ENCODE assay signal across 22 cellular contexts in the genomic region with DNA sequence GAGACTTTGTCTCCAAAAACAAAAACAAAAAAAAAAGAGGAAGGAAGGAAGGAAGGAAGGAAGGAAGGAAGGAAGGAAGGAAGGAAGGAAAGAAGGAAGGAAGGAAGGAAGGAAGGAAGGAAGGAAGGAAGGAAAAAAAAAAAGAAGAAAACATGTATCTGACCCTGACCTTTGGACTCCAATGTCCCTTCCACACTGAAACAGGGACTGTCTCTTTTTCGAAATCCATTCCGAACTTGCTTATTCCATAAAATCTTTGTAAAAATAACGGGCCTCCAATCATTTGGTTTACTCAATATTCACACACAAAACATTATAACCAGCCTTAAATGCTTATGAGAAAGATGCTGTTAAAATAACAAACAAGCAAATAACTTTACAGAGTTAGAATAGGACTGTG.
DNase-seq lines count a peak whose midpoint lies in the region; ATAC-seq and TF ChIP-seq lines count a peak whose summit lies in the region.
"Had no signal": no experiment of that assay in that cellular context is flagged by ENCODE, and none has a peak within 500 bp of the region (broad histone marks: within the 10 kb centered on the region; RNA-seq: fewer than 3 reads in every experiment).

No MANE protein-coding gene starts in this region.

- no peak overlapping the region for H4K8ac ChIP-seq in H9 (replicated peaks; ENCODE audit: insufficient read length, low read depth, low read length)

- H3K4me1 Mint-ChIP-seq in H9 (peaks cover 13 to 33% of the 10 kb centered on the region in 2 experiments), naive B cell (peaks cover 11 to 20% (median 13%) of the 10 kb centered on the region in 3 donors)
- no peaks in the 10 kb centered on the region for H3K4me1 Mint-ChIP-seq in natural killer cell treated with Interleukin-12 subunit alpha and Interleukin-12 subunit beta and Interleukin-15 and Interleukin-18, amount 100 ng/mL, for 72 hours (ENCODE audit: low read depth in 2 of 2)
- H3K4me1 Mint-ChIP-seq: CD14-positive monocyte had no signal

- H3K27ac Mint-ChIP-seq in H9 (peak overlapping the region in 2 of 3 experiments; percentile 80; a peak in 4 of 7 replicates), naive B cell (peak overlapping the region in 5 of 6 donors; percentile 42 to 94 (median 67))
- H3K27ac Mint-ChIP-seq in natural killer cell treated with Interleukin-12 subunit alpha and Interleukin-12 subunit beta and Interleukin-15 and Interleukin-18, amount 100 ng/mL, for 72 hours, result no peak overlapping the region
- H3K27ac Mint-ChIP-seq: CD14-positive monocyte; CD4-positive, alpha-beta T cell; HFFc6 had no signal

- no peak overlapping the region for H3K23ac ChIP-seq in H9 (ENCODE audit: insufficient read length, low read depth, low read length)

- BruUV-seq in A673 (replicated peaks; lab: Mats Ljungman, UMichigan), result no TSS peak

- H3K27ac ChIP-seq in A673 (ENCODE audit: low read depth, low read length, poor library complexity, severe bottlenecking), result peak overlapping the region; percentile 89
- H3K27ac ChIP-seq in H9 (ENCODE audit: insufficient read length, low read depth, low read length), result no peak overlapping the region
- H3K27ac ChIP-seq in SK-N-MC, result peak overlapping the region; percentile 99
- H3K27ac ChIP-seq: 22Rv1; BLaER1 treated with 17β-estradiol and CSF1 and Interleukin-3, amounts not matched to agents 10 nM and 100 nM had no signal

- no peak overlapping the region for H2BK5ac ChIP-seq in H9 (ENCODE audit: insufficient read length, low read length)

- H3K9ac ChIP-seq in H9 (ENCODE audit: extremely low read depth, insufficient read length, low read length) (no peak overlapping the region), SK-N-MC (ENCODE audit: insufficient read length) (peak overlapping the region; percentile 71)
- H3K9ac ChIP-seq: BLaER1 treated with 17β-estradiol and CSF1 and Interleukin-3, amounts not matched to agents 10 nM and 100 nM had no signal

- no peak overlapping the region for H2BK15ac ChIP-seq in H9 (ENCODE audit: low read depth, low read length)

- CTCF ChIA-PET in A673 (lab: Charles Lee), result no interaction called here

- H3K4ac ChIP-seq in H9 (ENCODE audit: low read depth, low read length), result no peak overlapping the region

- no peak overlapping the region for H2AK5ac ChIP-seq in H9 (ENCODE audit: insufficient read length, low read length)

- WGBS in H9 (ENCODE audit: extremely low coverage, insufficient read length, low lambda C conversion rate), result no CpG with 5 or more reads among the region's 3 CpGs

- H3K9me3 Mint-ChIP-seq in H9 (no peaks in the 10 kb centered on the region), naive B cell (peaks cover 0 to 9% (median 6%) of the 10 kb centered on the region in 7 donors)
- no peaks in the 10 kb centered on the region for H3K9me3 Mint-ChIP-seq in natural killer cell treated with Interleukin-12 subunit alpha and Interleukin-12 subunit beta and Interleukin-15 and Interleukin-18, amount 100 ng/mL, for 72 hours
- H3K9me3 Mint-ChIP-seq: CD4-positive, alpha-beta T cell; HFFc6 had no signal

- POLR2A ChIA-PET in A673 (lab: Charles Lee; ENCODE audit: low non-redundant PET), result no interaction called here

- no peak overlapping the region for H3T11ph ChIP-seq in H9 (ENCODE audit: low read length)

- H3K36me3 ChIP-seq in A673 (ENCODE audit: insufficient read depth, low read length, poor library complexity, severe bottlenecking), result no peaks in the 10 kb centered on the region
- no peaks in the 10 kb centered on the region for H3K36me3 ChIP-seq in SK-N-MC (ENCODE audit: insufficient read depth, low read length)
- H3K36me3 ChIP-seq: BE2C had no signal

- ATAC-seq in naive B cell (ENCODE audit: low read depth in 2 of 2), result no peak
- no peak for ATAC-seq in natural killer cell treated with Interleukin-12 subunit alpha and Interleukin-12 subunit beta and Interleukin-15 and Interleukin-18, amount 100 ng/mL, for 72 hours
- ATAC-seq: HCT116 had no signal

- H3K18ac ChIP-seq in H9 (ENCODE audit: insufficient read length, low read depth, low read length), result no peak overlapping the region

- no peak overlapping the region for H3K4me2 ChIP-seq in H9 (ENCODE audit: insufficient read depth, insufficient read length, low read length)
- H3K4me2 ChIP-seq: BLaER1 treated with 17β-estradiol and CSF1 and Interleukin-3, amounts not matched to agents 10 nM and 100 nM had no signal

- H3K4me3 ChIP-seq in A673 (ENCODE audit: low read depth, low read length, poor library complexity, severe bottlenecking) (no peak overlapping the region), SK-N-MC (peak overlapping the region; percentile 70)
- H3K4me3 ChIP-seq: BLaER1 treated with 17β-estradiol and CSF1 and Interleukin-3, amounts not matched to agents 10 nM and 100 nM had no signal

- DNase-seq in A673 (ENCODE audit: low spot score) (peak; percentile 81), H9 (no peak), SK-N-MC (ENCODE audit: low read depth, low spot score) (peak; percentile 86), naive B cell (no peak), OCI-M2 (lab: John Stamatoyannopoulos, UW; ENCODE audit: unreplicated experiment) (no peak), posterior cingulate gyrus (no peak)
- DNase-seq in natural killer cell treated with Interleukin-12 subunit alpha and Interleukin-12 subunit beta and Interleukin-15 and Interleukin-18, amount 100 ng/mL, for 72 hours (ENCODE audit: low spot score), result no peak
- DNase-seq: ACHN; AML-193; BE2C; Calu3; CD4-positive, alpha-beta T cell; COR-L47; DMS53; DMS79 treated with DMSO at 0.1 percent for 48 hours; GF-D8; GOT3; HFFc6 had no signal

- no peak overlapping the region for H3K56ac ChIP-seq in H9 (ENCODE audit: insufficient read length, low read depth, low read length)

- H2BK12ac ChIP-seq in H9 (ENCODE audit: insufficient read length, low read depth, low read length), result no peak overlapping the region

- H3K79me2 ChIP-seq in H9 (ENCODE audit: insufficient read depth, low read length), result no peaks in the 10 kb centered on the region

- H3K23me2 ChIP-seq in H9 (ENCODE audit: insufficient read length, low read depth, low read length, poor library complexity, severe bottlenecking), result no peaks in the 10 kb centered on the region

- no peak overlapping the region for H4K5ac ChIP-seq in H9 (ENCODE audit: insufficient read length, low read depth, low read length)

- H3K36me3 Mint-ChIP-seq in H9 (ENCODE audit: insufficient read depth in 1 of 3, low read depth in 3 of 3), result peaks cover 0 to 10% (median 3%) of the 10 kb centered on the region in 3 experiments; a peak in 3 of 7 replicates
- H3K36me3 Mint-ChIP-seq in naive B cell, result peaks cover 6 to 31% of the 10 kb centered on the region in 2 donors
- no peaks in the 10 kb centered on the region for H3K36me3 Mint-ChIP-seq in natural killer cell treated with Interleukin-12 subunit alpha and Interleukin-12 subunit beta and Interleukin-15 and Interleukin-18, amount 100 ng/mL, for 72 hours
- H3K36me3 Mint-ChIP-seq: CD14-positive monocyte had no signal

- no peak overlapping the region for H2BK20ac ChIP-seq in H9 (ENCODE audit: low read depth, low read length, poor library complexity, severe bottlenecking)

- no peaks in the 10 kb centered on the region for H3K27me3 ChIP-seq in A673 (replicated peaks; ENCODE audit: insufficient read depth, low read depth, low read length, poor library complexity)
- no peaks in the 10 kb centered on the region for H3K27me3 ChIP-seq in H9 (ENCODE audit: insufficient read depth, low read length)
- H3K27me3 ChIP-seq: BE2C; BLaER1 treated with 17β-estradiol and CSF1 and Interleukin-3, amounts not matched to agents 10 nM and 100 nM had no signal

- H3K27me3 Mint-ChIP-seq in H9 (ENCODE audit: low read depth) (no peaks in the 10 kb centered on the region), naive B cell (no peaks in the 10 kb centered on the region)
- no peaks in the 10 kb centered on the region for H3K27me3 Mint-ChIP-seq in natural killer cell treated with Interleukin-12 subunit alpha and Interleukin-12 subunit beta and Interleukin-15 and Interleukin-18, amount 100 ng/mL, for 72 hours

- H3K9me3 ChIP-seq in A673 (ENCODE audit: low read depth, low read length, poor library complexity, severe bottlenecking) (no peaks in the 10 kb centered on the region), H9 (ENCODE audit: control insufficient read depth, low read depth, low read length) (no peaks in the 10 kb centered on the region), SK-N-MC (ENCODE audit: low read depth, low read length) (no peaks in the 10 kb centered on the region)
- H3K9me3 ChIP-seq: BE2C had no signal

- intact Hi-C loops in A673 (cut with micrococcal nuclease; ENCODE audit: unreplicated experiment), result loop anchor here (1.0 to 5.0 kb wide), 2 partner anchors 45 to 128 kb away; no protein-coding TSS in a partner anchor
- intact Hi-C loops in posterior cingulate gyrus (cut with DNase I), result no loop called here

- no peak overlapping the region for H2AFZ ChIP-seq in H9 (ENCODE audit: low read length)

- TF ChIP-seq CTCF in A673 (conservative IDR thresholded peaks at IDR 0.05; ENCODE audit: low read depth, low read length) (no peak), H9 (conservative IDR thresholded peaks at IDR 0.05) (no peak)

- H3K14ac ChIP-seq in H9 (ENCODE audit: insufficient read depth, low read length), result no peak overlapping the region

- no peak overlapping the region for H3K4me3 Mint-ChIP-seq in H9
- no peak overlapping the region for H3K4me3 Mint-ChIP-seq in naive B cell
- no peak overlapping the region for H3K4me3 Mint-ChIP-seq in natural killer cell treated with Interleukin-12 subunit alpha and Interleukin-12 subunit beta and Interleukin-15 and Interleukin-18, amount 100 ng/mL, for 72 hours
- H3K4me3 Mint-ChIP-seq: CD14-positive monocyte; CD4-positive, alpha-beta T cell; HFFc6 had no signal

- H3K79me1 ChIP-seq in H9 (ENCODE audit: insufficient read depth, low read depth, low read length, poor library complexity, severe bottlenecking), result peaks cover 3% of the 10 kb centered on the region

- H4K20me1 ChIP-seq in H9 (ENCODE audit: control insufficient read depth, insufficient read depth, insufficient read length), result no peaks in the 10 kb centered on the region

- no peak overlapping the region for H2BK120ac ChIP-seq in H9 (ENCODE audit: low read depth, low read length, poor library complexity, severe bottlenecking)

- no peak overlapping the region for H4K91ac ChIP-seq in H9 (ENCODE audit: insufficient read length, low read depth, low read length)

- H3K4me1 ChIP-seq in A673 (ENCODE audit: insufficient read depth, low read length, poor library complexity, severe bottlenecking) (peaks cover 68% of the 10 kb centered on the region), H9 (ENCODE audit: insufficient read depth, low read length) (peaks cover 6% of the 10 kb centered on the region; the same call in 1 of the 2 replicates)
- H3K4me1 ChIP-seq: BE2C had no signal

Comparison
In these comparisons a context has a peak if more than half of its experiments do, and no peak if none do; other contexts are left out.
1. DNase-seq: peak in A673 (single experiment) and SK-N-MC (single experiment); none in H9 (single experiment), naive B cell (single experiment), OCI-M2 (single experiment), posterior cingulate gyrus (0 of 10) and natural killer cell treated with Interleukin-12 subunit alpha and Interleukin-12 subunit beta and Interleukin-15 and Interleukin-18, amount 100 ng/mL, for 72 hours (single experiment).
2. H3K27ac Mint-ChIP-seq: peak in H9 (2 of 3) and naive B cell (5 of 6); none in natural killer cell treated with Interleukin-12 subunit alpha and Interleukin-12 subunit beta and Interleukin-15 and Interleukin-18, amount 100 ng/mL, for 72 hours (0 of 2).